In the genomic region with DNA sequence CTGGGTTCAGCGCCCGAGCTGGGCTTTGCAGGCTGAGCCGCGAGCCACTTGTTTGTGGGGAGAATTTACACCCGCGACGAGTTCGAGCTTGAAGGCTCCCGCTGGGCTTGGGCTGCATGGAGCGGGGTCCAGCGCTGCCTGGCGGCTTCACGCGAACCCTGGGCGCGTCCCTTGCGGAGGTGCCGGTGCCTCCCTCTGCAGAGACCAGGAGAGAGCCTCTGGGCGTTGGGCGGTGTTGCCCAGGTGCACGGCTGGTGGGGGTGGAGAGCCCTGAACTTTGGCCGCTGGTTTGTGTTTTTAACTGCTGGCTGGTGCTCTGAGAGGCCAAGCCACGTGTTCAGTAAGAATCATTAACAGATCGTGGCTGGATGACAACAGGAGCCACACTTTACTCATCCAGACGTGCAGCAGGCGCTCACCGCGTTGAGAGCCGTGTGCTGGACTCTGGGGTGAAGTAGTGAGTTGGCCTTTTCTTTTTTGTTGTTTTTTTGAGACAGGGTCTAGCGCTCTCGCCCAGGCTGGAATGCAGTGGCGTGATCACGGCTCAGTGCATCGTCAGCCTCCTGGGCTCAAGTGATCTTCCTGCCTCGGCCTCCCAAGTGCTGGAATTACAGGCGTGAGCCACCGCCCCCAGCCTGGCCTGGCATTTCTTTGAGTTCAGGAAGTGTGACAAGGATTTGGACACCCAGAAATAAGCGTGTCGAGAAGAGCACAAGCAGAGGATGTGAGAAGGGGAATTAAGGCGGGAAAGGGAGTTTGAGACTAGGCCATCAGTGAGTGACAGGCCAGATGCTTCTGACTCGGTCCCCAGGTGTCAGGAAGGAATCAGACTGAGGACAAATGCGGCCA, we compare ENCODE assay signal across 1 cellular context.
TF ChIP-seq lines count a peak whose summit lies in the region.

No MANE protein-coding gene starts in this region.

TF ChIP-seq in HEK293, 187 proteins besides CTCF, POLR2A, EP300 and RAD21 (continued from another document):
- TF ChIP-seq ZBTB49 (tag by site-specific recombination; IDR thresholded peaks at IDR 0.05; ENCODE audit: low read depth) (no peak), ZNF768 (tag by site-specific recombination; IDR thresholded peaks at IDR 0.05) (no peak), ZNF335 (tag by site-specific recombination; conservative IDR thresholded peaks at IDR 0.05) (peak; percentile 14), ZNF596 (tag by site-specific recombination; IDR thresholded peaks at IDR 0.05) (0 out of 2 replicates have a peak, but pooled peaks have one; percentile 1), ZNF132 (tag by site-specific recombination; IDR thresholded peaks at IDR 0.05; ENCODE audit: borderline replicate concordance) (no peak), ZNF513 (tag by site-specific recombination; IDR thresholded peaks at IDR 0.05) (no peak), ZBTB20 (tag by site-specific recombination; IDR thresholded peaks at IDR 0.05) (0 out of 2 replicates have a peak, but pooled peaks have one; percentile 51), ZBTB48 (tag by site-specific recombination; IDR thresholded peaks at IDR 0.05) (peak; percentile 66; the same call in 1 of the 2 replicates), HOXA7 (CRISPR knock-in tag; IDR thresholded peaks at IDR 0.05; ENCODE audit: borderline replicate concordance) (no peak), ZSCAN30 (tag by site-specific recombination; IDR thresholded peaks at IDR 0.05) (0 out of 2 replicates have a peak, but pooled peaks have one; percentile 14), ZIC2 (tag by site-specific recombination; IDR thresholded peaks at IDR 0.05) (0 out of 2 replicates have a peak, but pooled peaks have one; percentile 11), KLF1 (tag by site-specific recombination; IDR thresholded peaks at IDR 0.05) (peak; percentile 39), BCL11B (tag by site-specific recombination; IDR thresholded peaks at IDR 0.05; ENCODE audit: low read depth) (no peak), ZNF112 (tag by site-specific recombination; IDR thresholded peaks at IDR 0.05) (no peak), SCRT1 (tag by site-specific recombination; IDR thresholded peaks at IDR 0.05; ENCODE audit: borderline replicate concordance) (no peak), ZNF501 (tag by site-specific recombination; IDR thresholded peaks at IDR 0.05) (no peak), GLI2 (tag by site-specific recombination; IDR thresholded peaks at IDR 0.05; ENCODE audit: borderline replicate concordance, low read depth) (no peak), ZNF2 (tag by site-specific recombination; IDR thresholded peaks at IDR 0.05) (peak; percentile 14; the same call in 1 of the 2 replicates), TRIM28 (IDR thresholded peaks at IDR 0.05; ENCODE audit: borderline replicate concordance, low read length) (no peak), ZNF221 (tag by site-specific recombination; IDR thresholded peaks at IDR 0.05; ENCODE audit: borderline replicate concordance) (no peak), ZNF311 (tag by site-specific recombination; IDR thresholded peaks at IDR 0.05; ENCODE audit: borderline replicate concordance) (no peak), KLF16 (tag by site-specific recombination; IDR thresholded peaks at IDR 0.05) (no peak), ZBTB17 (tag by site-specific recombination; IDR thresholded peaks at IDR 0.05) (peak; percentile 54), ZBTB7A (tag by site-specific recombination; IDR thresholded peaks at IDR 0.05; ENCODE audit: low read depth) (no peak), ZNF341 (tag by site-specific recombination; IDR thresholded peaks at IDR 0.05; ENCODE audit: low read depth) (0 out of 2 replicates have a peak, but pooled peaks have one; percentile 18), ZNF785 (tag by site-specific recombination; IDR thresholded peaks at IDR 0.05) (no peak), ZNF302 (tag by site-specific recombination; IDR thresholded peaks at IDR 0.05; ENCODE audit: low read depth) (no peak), ZNF645 (tag by site-specific recombination; IDR thresholded peaks at IDR 0.05) (no peak), ZNF692 (tag by site-specific recombination; IDR thresholded peaks at IDR 0.05) (peak; percentile 70), ZNF629 (tag by site-specific recombination; IDR thresholded peaks at IDR 0.05) (no peak), ZNF600 (tag by site-specific recombination; IDR thresholded peaks at IDR 0.05) (0 out of 2 replicates have a peak, but pooled peaks have one; percentile 32), ZNF548 (tag by site-specific recombination; IDR thresholded peaks at IDR 0.05) (no peak), ZNF585B (tag by site-specific recombination; IDR thresholded peaks at IDR 0.05) (no peak), GLIS1 (tag by site-specific recombination; IDR thresholded peaks at IDR 0.05) (peak; percentile 5; the same call in 1 of the 2 replicates), ZNF510 (tag by site-specific recombination; IDR thresholded peaks at IDR 0.05; ENCODE audit: insufficient replicate concordance) (no peak), ZNF391 (tag by site-specific recombination; IDR thresholded peaks at IDR 0.05; ENCODE audit: borderline replicate concordance, low read depth) (no peak), ZNF433 (tag by site-specific recombination; IDR thresholded peaks at IDR 0.05; ENCODE audit: low read depth) (no peak)
- TF ChIP-seq, protein P1, sequence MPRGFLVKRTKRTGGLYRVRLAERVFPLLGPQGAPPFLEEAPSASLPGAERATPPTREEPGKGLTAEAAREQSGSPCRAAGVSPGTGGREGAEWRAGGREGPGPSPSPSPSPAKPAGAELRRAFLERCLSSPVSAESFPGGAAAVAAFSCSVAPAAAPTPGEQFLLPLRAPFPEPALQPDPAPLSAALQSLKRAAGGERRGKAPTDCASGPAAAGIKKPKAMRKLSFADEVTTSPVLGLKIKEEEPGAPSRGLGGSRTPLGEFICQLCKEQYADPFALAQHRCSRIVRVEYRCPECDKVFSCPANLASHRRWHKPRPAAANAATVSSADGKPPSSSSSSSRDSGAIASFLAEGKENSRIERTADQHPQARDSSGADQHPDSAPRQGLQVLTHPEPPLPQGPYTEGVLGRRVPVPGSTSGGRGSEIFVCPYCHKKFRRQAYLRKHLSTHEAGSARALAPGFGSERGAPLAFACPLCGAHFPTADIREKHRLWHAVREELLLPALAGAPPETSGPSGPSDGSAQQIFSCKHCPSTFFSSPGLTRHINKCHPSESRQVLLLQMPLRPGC (tag by site-specific recombination; IDR thresholded peaks at IDR 0.05) = no peak
- TF ChIP-seq, protein P2, sequence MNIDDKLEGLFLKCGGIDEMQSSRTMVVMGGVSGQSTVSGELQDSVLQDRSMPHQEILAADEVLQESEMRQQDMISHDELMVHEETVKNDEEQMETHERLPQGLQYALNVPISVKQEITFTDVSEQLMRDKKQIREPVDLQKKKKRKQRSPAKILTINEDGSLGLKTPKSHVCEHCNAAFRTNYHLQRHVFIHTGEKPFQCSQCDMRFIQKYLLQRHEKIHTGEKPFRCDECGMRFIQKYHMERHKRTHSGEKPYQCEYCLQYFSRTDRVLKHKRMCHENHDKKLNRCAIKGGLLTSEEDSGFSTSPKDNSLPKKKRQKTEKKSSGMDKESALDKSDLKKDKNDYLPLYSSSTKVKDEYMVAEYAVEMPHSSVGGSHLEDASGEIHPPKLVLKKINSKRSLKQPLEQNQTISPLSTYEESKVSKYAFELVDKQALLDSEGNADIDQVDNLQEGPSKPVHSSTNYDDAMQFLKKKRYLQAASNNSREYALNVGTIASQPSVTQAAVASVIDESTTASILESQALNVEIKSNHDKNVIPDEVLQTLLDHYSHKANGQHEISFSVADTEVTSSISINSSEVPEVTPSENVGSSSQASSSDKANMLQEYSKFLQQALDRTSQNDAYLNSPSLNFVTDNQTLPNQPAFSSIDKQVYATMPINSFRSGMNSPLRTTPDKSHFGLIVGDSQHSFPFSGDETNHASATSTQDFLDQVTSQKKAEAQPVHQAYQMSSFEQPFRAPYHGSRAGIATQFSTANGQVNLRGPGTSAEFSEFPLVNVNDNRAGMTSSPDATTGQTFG (tag by site-specific recombination; IDR thresholded peaks at IDR 0.05; ENCODE audit: borderline replicate concordance) = no peak
- TF ChIP-seq, protein P3, sequence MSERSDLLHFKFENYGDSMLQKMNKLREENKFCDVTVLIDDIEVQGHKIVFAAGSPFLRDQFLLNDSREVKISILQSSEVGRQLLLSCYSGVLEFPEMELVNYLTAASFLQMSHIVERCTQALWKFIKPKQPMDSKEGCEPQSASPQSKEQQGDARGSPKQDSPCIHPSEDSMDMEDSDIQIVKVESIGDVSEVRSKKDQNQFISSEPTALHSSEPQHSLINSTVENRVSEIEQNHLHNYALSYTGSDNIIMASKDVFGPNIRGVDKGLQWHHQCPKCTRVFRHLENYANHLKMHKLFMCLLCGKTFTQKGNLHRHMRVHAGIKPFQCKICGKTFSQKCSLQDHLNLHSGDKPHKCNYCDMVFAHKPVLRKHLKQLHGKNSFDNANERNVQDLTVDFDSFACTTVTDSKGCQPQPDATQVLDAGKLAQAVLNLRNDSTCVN (tag by site-specific recombination; optimal IDR thresholded peaks at IDR 0.05) = peak; percentile 63
- TF ChIP-seq, protein P4, sequence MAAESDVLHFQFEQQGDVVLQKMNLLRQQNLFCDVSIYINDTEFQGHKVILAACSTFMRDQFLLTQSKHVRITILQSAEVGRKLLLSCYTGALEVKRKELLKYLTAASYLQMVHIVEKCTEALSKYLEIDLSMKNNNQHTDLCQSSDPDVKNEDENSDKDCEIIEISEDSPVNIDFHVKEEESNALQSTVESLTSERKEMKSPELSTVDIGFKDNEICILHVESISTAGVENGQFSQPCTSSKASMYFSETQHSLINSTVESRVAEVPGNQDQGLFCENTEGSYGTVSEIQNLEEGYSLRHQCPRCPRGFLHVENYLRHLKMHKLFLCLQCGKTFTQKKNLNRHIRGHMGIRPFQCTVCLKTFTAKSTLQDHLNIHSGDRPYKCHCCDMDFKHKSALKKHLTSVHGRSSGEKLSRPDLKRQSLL (tag by site-specific recombination; IDR thresholded peaks at IDR 0.05) = no peak
